In the genomic region with DNA sequence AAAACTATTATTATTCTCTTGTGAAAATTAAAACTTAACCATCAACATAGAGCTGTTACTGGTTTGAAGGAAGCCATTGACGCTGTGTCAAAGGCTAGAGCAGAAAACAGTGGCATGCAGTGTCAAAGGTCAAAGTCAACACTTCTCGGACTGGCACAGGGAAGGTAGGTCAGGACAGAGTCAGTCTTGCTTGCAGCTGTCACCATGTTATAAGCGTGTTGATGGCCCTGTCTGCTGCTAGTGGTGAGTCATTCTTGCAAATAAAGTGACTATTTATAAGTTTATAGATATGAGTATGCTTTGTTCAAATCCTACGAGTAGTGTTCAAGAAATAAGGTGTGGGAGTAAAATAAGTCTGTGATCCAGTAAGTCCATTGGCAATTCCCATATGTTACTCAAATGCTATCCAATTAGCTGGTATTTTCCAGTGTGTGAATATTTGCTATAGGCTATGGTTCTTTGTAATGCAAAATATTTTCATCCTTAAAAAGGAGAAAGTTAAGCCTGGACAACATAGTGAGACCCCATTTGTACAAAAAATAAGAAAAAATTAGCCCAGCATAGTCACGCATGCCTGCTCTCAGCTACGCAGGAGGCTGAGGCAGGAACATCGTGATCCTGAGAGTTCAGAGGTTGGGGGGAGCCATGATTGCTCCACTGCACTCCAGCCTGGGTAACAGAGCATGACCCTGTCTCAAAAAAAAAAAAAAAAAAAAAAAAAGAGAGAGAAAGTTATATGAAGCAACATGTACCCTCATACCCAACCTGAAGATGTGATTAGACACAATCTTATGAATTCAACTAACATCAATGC, we compare ENCODE assay signal across 8 cellular contexts. TPM values are rescaled to one million over a fixed set of nuclear protein-coding genes. Genes with fewer than 3 reads are reported as not detected.
DNase-seq lines count a peak whose midpoint lies in the region; ATAC-seq, FAIRE-seq and TF ChIP-seq lines count a peak whose summit lies in the region.

No MANE protein-coding gene starts in this region.

- intact Hi-C loops in pancreas (cut with DNase I) = loop anchor here in 2 of 3 donors (5.0 to 10.0 kb wide), 4 partner anchors 153 to 365 kb away; no protein-coding TSS in a partner anchor

- H3K27me3 ChIP-seq in bronchial epithelial cell (ENCODE audit: control insufficient read depth, insufficient read depth, low read length) = no peaks in the 10 kb centered on the region
- H3K27me3 ChIP-seq in pancreas = no peaks in the 10 kb centered on the region

- no peaks in the 10 kb centered on the region for H3K36me3 ChIP-seq in bronchial epithelial cell (ENCODE audit: control insufficient read depth, insufficient read depth, low read length)
- no peaks in the 10 kb centered on the region for H3K36me3 ChIP-seq in pancreas

- TF ChIP-seq CTCF in bronchial epithelial cell (IDR thresholded peaks at IDR 0.05; ENCODE audit: insufficient read depth, low read length, severe bottlenecking) (no peak), pancreas (IDR thresholded peaks at IDR 0.05) (no peak)

- H3K27ac ChIP-seq in pancreas = peak overlapping the region in 2 of 4 donors; percentile 34 to 37

- H3K4me3 ChIP-seq in bronchial epithelial cell (ENCODE audit: low read depth, low read length) (peak overlapping the region; percentile 32), pancreas (no peak overlapping the region)

- peak; percentile 26 for ATAC-seq in HG03521 (IDR thresholded peaks at IDR 0.05; ENCODE audit: unreplicated experiment)
- peak; percentile 47 to 73 (median 64) for ATAC-seq in pancreas

- peaks cover 0 to 13% (median 8%) of the 10 kb centered on the region in 3 donors for H3K4me1 ChIP-seq in pancreas

- 47 to 52% methylated on average over 7 of the region's 7 CpGs for WGBS in pancreas, 2 donors

- FAIRE-seq in GM19239 (lab: Jason Lieb, UNC) = peak; percentile 80
- no peak for FAIRE-seq in bronchial epithelial cell (lab: Jason Lieb, UNC)
- no peak for FAIRE-seq in pancreas (lab: Jason Lieb, UNC)

- DNase-seq in GM19239 (ENCODE audit: insufficient read length, low spot score) (no peak), bronchial epithelial cell (ENCODE audit: low read depth) (peak; percentile 66), pancreas (peak in 1 of 6 donors; percentile 45), C1 segment of cervical spinal cord (lab: John Stamatoyannopoulos, UW) (no peak), NCI-H146 (lab: John Stamatoyannopoulos, UW) (no peak)
- no peak for DNase-seq in activated naive CD4-positive, alpha-beta T cell treated with Interleukin-2 at 50 U/mL for 16 hours
- no peak for DNase-seq in activated CD4-positive, alpha-beta T cell treated with anti-CD3 and anti-CD28 coated beads for 48 hours

- no peaks in the 10 kb centered on the region for H3K9me3 ChIP-seq in pancreas

RNA-seq across cellular contexts. Expression of gene TINAGL1, which starts 26.3 kb away (rescaled TPM):
- total RNA-seq in bronchial epithelial cell = 55.4 and 154 TPM in 2 replicates
- 10 to 100 TPM; 10.1 to 35.5 (median 19.9) TPM for total RNA-seq in pancreas
- polyA plus RNA-seq in pancreas = 10 to 100 TPM; 45.2 to 47.3 TPM
